In the genomic region with DNA sequence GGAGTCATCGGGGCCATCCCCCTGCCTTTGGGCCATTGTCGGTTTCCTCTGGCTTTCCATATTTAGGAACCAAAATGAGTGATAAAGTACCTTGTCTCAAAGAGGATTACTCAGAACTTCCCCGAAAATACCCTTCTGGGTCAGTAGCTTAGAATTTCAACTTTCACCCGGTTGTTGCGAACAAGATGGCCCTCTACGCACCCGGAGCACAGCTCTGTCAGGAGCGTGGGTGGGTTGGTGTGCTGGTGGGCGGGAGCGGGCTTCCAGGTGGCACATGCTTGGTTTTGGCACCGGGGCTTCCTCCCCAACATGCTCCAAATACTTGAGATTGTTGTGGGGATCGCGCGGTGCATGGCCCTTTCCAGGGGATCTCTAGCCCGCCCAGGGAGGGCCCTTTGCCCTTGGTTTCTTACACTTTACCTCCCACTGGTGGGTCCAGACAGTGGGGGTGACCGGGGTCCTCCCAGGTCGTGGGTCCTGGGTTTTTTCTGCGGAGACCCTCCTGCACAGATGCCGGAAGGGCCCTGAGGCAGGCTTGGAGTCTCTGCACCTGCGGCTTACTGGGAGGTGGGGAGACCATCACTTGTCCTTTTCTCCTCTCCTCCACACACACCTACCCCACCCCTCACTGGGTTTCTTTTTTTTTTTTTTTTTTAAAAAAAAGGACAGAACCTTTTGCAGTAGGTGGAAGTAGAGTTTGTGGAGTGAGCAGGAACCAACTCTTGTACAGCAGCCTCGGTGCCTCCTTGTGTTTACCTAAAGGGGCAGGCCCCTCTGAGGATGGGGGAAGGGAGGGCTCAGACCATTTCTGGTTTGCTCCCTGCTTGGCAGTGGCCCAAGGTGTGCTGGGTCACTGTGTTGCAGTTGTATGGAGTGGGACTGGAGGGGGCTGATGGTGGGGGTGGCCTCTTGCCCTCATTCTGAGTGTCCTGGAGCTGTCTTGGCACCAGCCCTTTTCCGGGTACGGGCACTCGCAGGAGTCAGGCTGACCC, we compare ENCODE assay signal across 8 cellular contexts.
A peak's percentile ranks its signal among the peaks of the same experiment; 100 is the strongest.
DNase-seq lines count a peak whose midpoint lies in the region; ATAC-seq and TF ChIP-seq lines count a peak whose summit lies in the region.

No MANE protein-coding gene starts in this region.

- H3K4me1 ChIP-seq in BE2C (peaks cover 30% of the 10 kb centered on the region), HAP-1 (peaks cover 10% of the 10 kb centered on the region), lung (ENCODE audit: control insufficient read depth in 2 of 2, insufficient read depth in 2 of 2, low read length in 2 of 2) (peaks cover 0 to 19% of the 10 kb centered on the region in 2 donors)

- H3K4me3 ChIP-seq in BE2C (ENCODE audit: low read depth, low read length) (no peak overlapping the region), HAP-1 (peak overlapping the region; percentile 93), lung (no peak overlapping the region)

- H3K4me3 Mint-ChIP-seq in activated naive CD8-positive, alpha-beta T cell, result peak overlapping the region; percentile 79

- H3K27me3 Mint-ChIP-seq in activated naive CD8-positive, alpha-beta T cell, result peaks cover 9% of the 10 kb centered on the region

- DNase-seq in BE2C (peak; percentile 54), HAP-1 (ENCODE audit: low spot score in 2 of 2) (peak in 1 of 2 experiments; percentile 57), lung (ENCODE audit: low spot score) (peak; percentile 60), HCEC 1CT (no peak), NCI-H2107 treated with DMSO at 0.1 percent for 48 hours (lab: John Stamatoyannopoulos, UW; ENCODE audit: unreplicated experiment) (no peak)
- DNase-seq in stimulated activated naive CD4-positive, alpha-beta T cell treated with Interleukin-2 at 50 U/mL for 16 hours (lab: John Stamatoyannopoulos, UW), result no peak

- H3K9me3 Mint-ChIP-seq in activated naive CD8-positive, alpha-beta T cell (ENCODE audit: low read depth), result no peaks in the 10 kb centered on the region

- H3K4me1 Mint-ChIP-seq in activated naive CD8-positive, alpha-beta T cell (ENCODE audit: low read depth), result peaks cover 13% of the 10 kb centered on the region

- no peaks in the 10 kb centered on the region for H3K36me3 Mint-ChIP-seq in activated naive CD8-positive, alpha-beta T cell

- peak overlapping the region; percentile 86 for H3K27ac Mint-ChIP-seq in activated naive CD8-positive, alpha-beta T cell

- no peak for ATAC-seq in lung (ENCODE audit: insufficient read depth, low FRiP score)
- ATAC-seq in GM18520 (IDR thresholded peaks at IDR 0.05; ENCODE audit: unreplicated experiment), result no peak

- no peak overlapping the region for H3K27ac ChIP-seq in lung (ENCODE audit: low read depth in 1 of 2, low read length in 1 of 2)

- TF ChIP-seq CTCF in BE2C (IDR thresholded peaks at IDR 0.05; ENCODE audit: low read depth, low read length) (no peak), lung (IDR thresholded peaks at IDR 0.05; ENCODE audit: control extremely low read depth, extremely low read depth) (no peak)

- 64 to 77% methylated on average over 24 of the region's 24 CpGs for WGBS in lung, 2 donors

- H3K36me3 ChIP-seq in BE2C, result no peaks in the 10 kb centered on the region
- H3K36me3 ChIP-seq in HAP-1 (replicated peaks), result peaks cover 4% of the 10 kb centered on the region
- no peaks in the 10 kb centered on the region for H3K36me3 ChIP-seq in lung (ENCODE audit: control insufficient read depth in 2 of 2, insufficient read depth in 2 of 2, low read length in 2 of 2)

- no peaks in the 10 kb centered on the region for H3K27me3 ChIP-seq in BE2C
- no peaks in the 10 kb centered on the region for H3K27me3 ChIP-seq in HAP-1 (ENCODE audit: low read depth)
- H3K27me3 ChIP-seq in lung (ENCODE audit: control insufficient read depth, insufficient read depth), result no peaks in the 10 kb centered on the region

- H3K9me3 ChIP-seq in BE2C, result no peaks in the 10 kb centered on the region
- no peaks in the 10 kb centered on the region for H3K9me3 ChIP-seq in HAP-1
- peaks cover 0 to 1% of the 10 kb centered on the region in 2 donors for H3K9me3 ChIP-seq in lung (ENCODE audit: control insufficient read depth in 2 of 2, insufficient read depth in 1 of 2, low read length in 1 of 2)

- in situ Hi-C loops in HAP-1 (cut with MboI; ENCODE audit: low sequenced_read_pairs), result no loop called here

Comparison
In these comparisons a context has a peak if more than half of its experiments do, and no peak if none do; other contexts are left out.
1. DNase-seq: peak in BE2C (single experiment) and lung (single experiment); none in stimulated activated naive CD4-positive, alpha-beta T cell treated with Interleukin-2 at 50 U/mL for 16 hours (single experiment), HCEC 1CT (single experiment) and NCI-H2107 treated with DMSO at 0.1 percent for 48 hours (single experiment).